Comparison of ENCODE assay signal across 1 cellular context in the genomic region with DNA sequence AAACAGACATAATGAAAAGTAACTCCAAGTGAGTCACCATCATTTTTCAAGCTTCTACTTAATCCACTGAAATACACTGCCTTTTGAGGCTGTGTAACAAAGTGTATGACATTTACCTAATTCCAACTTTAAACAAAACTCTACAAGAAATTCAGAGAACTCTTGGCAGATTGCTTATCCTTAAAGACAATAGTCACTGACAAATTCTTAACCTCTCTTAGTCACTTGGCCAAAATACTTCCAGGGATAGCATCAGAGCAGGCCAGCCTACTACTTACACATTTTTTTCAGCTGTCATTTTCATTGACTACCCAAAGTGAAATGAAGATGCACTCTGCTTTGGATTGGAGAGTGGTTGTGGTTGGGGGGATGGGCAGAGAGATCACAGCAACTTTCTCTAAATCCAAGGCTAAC.
TF ChIP-seq lines count a peak whose summit lies in the region.

No MANE protein-coding gene starts in this region.

TF ChIP-seq in SK-N-SH, 30 proteins besides CTCF, POLR2A, EP300 and RAD21 (continued from another document):
- TF ChIP-seq, protein P1, sequence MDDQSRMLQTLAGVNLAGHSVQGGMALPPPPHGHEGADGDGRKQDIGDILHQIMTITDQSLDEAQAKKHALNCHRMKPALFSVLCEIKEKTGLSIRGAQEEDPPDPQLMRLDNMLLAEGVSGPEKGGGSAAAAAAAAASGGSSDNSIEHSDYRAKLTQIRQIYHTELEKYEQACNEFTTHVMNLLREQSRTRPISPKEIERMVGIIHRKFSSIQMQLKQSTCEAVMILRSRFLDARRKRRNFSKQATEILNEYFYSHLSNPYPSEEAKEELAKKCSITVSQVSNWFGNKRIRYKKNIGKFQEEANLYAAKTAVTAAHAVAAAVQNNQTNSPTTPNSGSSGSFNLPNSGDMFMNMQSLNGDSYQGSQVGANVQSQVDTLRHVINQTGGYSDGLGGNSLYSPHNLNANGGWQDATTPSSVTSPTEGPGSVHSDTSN (IDR thresholded peaks at IDR 0.05), result peak; percentile 65
- TF ChIP-seq RXRA (IDR thresholded peaks at IDR 0.05; ENCODE audit: borderline replicate concordance, low read depth) (peak; percentile 46; the same call in 1 of the 2 replicates), TAF1 (IDR thresholded peaks at IDR 0.05; ENCODE audit: borderline replicate concordance, low read depth, low read length) (peak; percentile 17; the same call in 1 of the 2 replicates), SMC3 (IDR thresholded peaks at IDR 0.05; ENCODE audit: low read depth, low read length) (no peak), CHD2 (IDR thresholded peaks at IDR 0.05; ENCODE audit: low read length, partially characterized antibody) (no peak), FOSL2 (IDR thresholded peaks at IDR 0.05; ENCODE audit: borderline replicate concordance, low read depth) (peak; percentile 38; the same call in 1 of the 2 replicates)
- TF ChIP-seq, protein P2, sequence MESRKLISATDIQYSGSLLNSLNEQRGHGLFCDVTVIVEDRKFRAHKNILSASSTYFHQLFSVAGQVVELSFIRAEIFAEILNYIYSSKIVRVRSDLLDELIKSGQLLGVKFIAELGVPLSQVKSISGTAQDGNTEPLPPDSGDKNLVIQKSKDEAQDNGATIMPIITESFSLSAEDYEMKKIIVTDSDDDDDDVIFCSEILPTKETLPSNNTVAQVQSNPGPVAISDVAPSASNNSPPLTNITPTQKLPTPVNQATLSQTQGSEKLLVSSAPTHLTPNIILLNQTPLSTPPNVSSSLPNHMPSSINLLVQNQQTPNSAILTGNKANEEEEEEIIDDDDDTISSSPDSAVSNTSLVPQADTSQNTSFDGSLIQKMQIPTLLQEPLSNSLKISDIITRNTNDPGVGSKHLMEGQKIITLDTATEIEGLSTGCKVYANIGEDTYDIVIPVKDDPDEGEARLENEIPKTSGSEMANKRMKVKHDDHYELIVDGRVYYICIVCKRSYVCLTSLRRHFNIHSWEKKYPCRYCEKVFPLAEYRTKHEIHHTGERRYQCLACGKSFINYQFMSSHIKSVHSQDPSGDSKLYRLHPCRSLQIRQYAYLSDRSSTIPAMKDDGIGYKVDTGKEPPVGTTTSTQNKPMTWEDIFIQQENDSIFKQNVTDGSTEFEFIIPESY (IDR thresholded peaks at IDR 0.05; ENCODE audit: borderline replicate concordance, low read depth), result 0 out of 2 replicates have a peak, but pooled peaks have one; percentile 18
- TF ChIP-seq, protein P3, sequence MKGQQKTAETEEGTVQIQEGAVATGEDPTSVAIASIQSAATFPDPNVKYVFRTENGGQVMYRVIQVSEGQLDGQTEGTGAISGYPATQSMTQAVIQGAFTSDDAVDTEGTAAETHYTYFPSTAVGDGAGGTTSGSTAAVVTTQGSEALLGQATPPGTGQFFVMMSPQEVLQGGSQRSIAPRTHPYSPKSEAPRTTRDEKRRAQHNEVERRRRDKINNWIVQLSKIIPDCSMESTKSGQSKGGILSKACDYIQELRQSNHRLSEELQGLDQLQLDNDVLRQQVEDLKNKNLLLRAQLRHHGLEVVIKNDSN (IDR thresholded peaks at IDR 0.05; ENCODE audit: borderline replicate concordance, low read depth), result no peak
